26 cellular contexts compared by ENCODE assay signal in genomic region chr12:47732504-47732903, GRCh38. TPM values are rescaled to one million over a fixed set of nuclear protein-coding genes. Genes with fewer than 3 reads are reported as not detected.
"Had no signal": no experiment of that assay in that cellular context is flagged by ENCODE, and none has a peak within 500 bp of the region (broad histone marks: within the 10 kb centered on the region; RNA-seq: fewer than 3 reads in every experiment).

No MANE protein-coding gene starts in this region.

- H3K4me3 Mint-ChIP-seq: activated CD4-positive, alpha-beta memory T cell treated with anti-CD3 and anti-CD28 coated beads, Interleukin-2, amount 10 ng/mL, durations not matched to agents 7 days and 5 days; activated CD4-positive, alpha-beta T cell treated with anti-CD3 and anti-CD28 coated beads for 36 hours; activated naive CD8-positive, alpha-beta T cell treated with anti-CD3 and anti-CD28 coated beads, Interleukin-2, amount 10 ng/mL, durations not matched to agents 7 days and 5 days; activated T-cell treated with anti-CD3 and anti-CD28 coated beads, Interleukin-2, amount 50 U/mL, for 72 hours had no signal

- H3K27me3 ChIP-seq: adrenal gland, breast epithelium had no signal

- H3K27ac Mint-ChIP-seq: activated CD4-positive, alpha-beta memory T cell treated with anti-CD3 and anti-CD28 coated beads, Interleukin-2, amount 10 ng/mL, durations not matched to agents 7 days and 5 days; activated CD4-positive, alpha-beta T cell treated with anti-CD3 and anti-CD28 coated beads for 36 hours; activated T-cell treated with anti-CD3 and anti-CD28 coated beads, Interleukin-2, amount 50 U/mL, for 72 hours; activated T-helper 2 cell treated with anti-CD3 and anti-CD28 coated beads, Interferon-gamma antibody, Interleukin-2, Interleukin-4, amounts not matched to agents 10 μg/mL and 5 μg/mL and 100 μg/mL, durations not matched to agents 14 hours and 24 hours and 36 hours had no signal

- H3K4me3 ChIP-seq: adrenal gland, breast epithelium had no signal

- ATAC-seq: activated CD4-positive, alpha-beta T cell treated with anti-CD3 and anti-CD28 coated beads for 36 hours; activated T-cell treated with anti-CD3 and anti-CD28 coated beads, Interleukin-2, amount 50 U/mL, for 72 hours had no signal

- DNase-seq: activated CD4-positive, alpha-beta memory T cell treated with anti-CD3 and anti-CD28 coated beads, Interleukin-2, amount 10 ng/mL, durations not matched to agents 7 days and 5 days; activated CD4-positive, alpha-beta T cell treated with anti-CD3 and anti-CD28 coated beads for 36 hours; activated CD4-positive, alpha-beta T cell treated with anti-CD3 and anti-CD28 coated beads, Interleukin-2, amount 50 U/mL, for 1 hour; activated gamma-delta T cell treated with Interleukin-2 at 50 U/mL for 16 hours; activated naive CD4-positive, alpha-beta T cell treated with anti-CD3 and anti-CD28 coated beads, Interleukin-2, amount 50 U/mL, for 16 hours; activated naive CD8-positive, alpha-beta T cell treated with anti-CD3 and anti-CD28 coated beads, Interleukin-2, amount 10 ng/mL, durations not matched to agents 7 days and 5 days; activated T-cell treated with anti-CD3 and anti-CD28 coated beads, Interleukin-2, amount 50 U/mL, for 72 hours; adrenal gland; aorta; central memory CD4-positive, alpha-beta T cell; KG1; MM.1S; NCI-H1105; NCI-H1436; NCI-H187; NCI-H2081; NCI-H510A treated with DMSO at 0.1 percent for 48 hours; SIG-M5; SK-N-SH; T-helper 1 cell; WERI-Rb-1 had no signal

- H3K9me3 Mint-ChIP-seq: activated CD4-positive, alpha-beta memory T cell treated with anti-CD3 and anti-CD28 coated beads, Interleukin-2, amount 10 ng/mL, durations not matched to agents 7 days and 5 days; activated naive CD8-positive, alpha-beta T cell treated with anti-CD3 and anti-CD28 coated beads, Interleukin-2, amount 10 ng/mL, durations not matched to agents 7 days and 5 days; activated T-cell treated with anti-CD3 and anti-CD28 coated beads, Interleukin-2, amount 50 U/mL, for 72 hours; activated T-helper 2 cell treated with anti-CD3 and anti-CD28 coated beads, Interferon-gamma antibody, Interleukin-2, Interleukin-4, amounts not matched to agents 10 μg/mL and 5 μg/mL and 100 μg/mL, durations not matched to agents 14 hours and 24 hours and 36 hours had no signal

- H3K36me3 ChIP-seq: adrenal gland, breast epithelium, WERI-Rb-1 had no signal

- H3K4me1 Mint-ChIP-seq: activated CD4-positive, alpha-beta memory T cell treated with anti-CD3 and anti-CD28 coated beads, Interleukin-2, amount 10 ng/mL, durations not matched to agents 7 days and 5 days; activated CD4-positive, alpha-beta T cell treated with anti-CD3 and anti-CD28 coated beads for 36 hours had no signal

- H3K27ac ChIP-seq: adrenal gland, breast epithelium, WERI-Rb-1 had no signal

- H3K9me3 ChIP-seq: adrenal gland, breast epithelium, SK-N-SH had no signal

RNA-seq across cellular contexts. Expression of gene ENDOU, which starts 7.2 kb away (rescaled TPM):
- total RNA-seq: activated CD4-positive, alpha-beta memory T cell treated with anti-CD3 and anti-CD28 coated beads, Interleukin-2, amount 10 ng/mL, durations not matched to agents 7 days and 5 days; activated CD4-positive, alpha-beta T cell treated with anti-CD3 and anti-CD28 coated beads for 36 hours; activated CD8-positive, alpha-beta memory T cell treated with anti-CD3 and anti-CD28 coated beads for 36 hours; activated T-helper 2 cell treated with anti-CD3 and anti-CD28 coated beads, Interferon-gamma antibody, Interleukin-2, Interleukin-4, amounts not matched to agents 10 μg/mL and 5 μg/mL and 100 μg/mL, durations not matched to agents 14 hours and 24 hours and 36 hours; chondrocyte; T-helper 2 cell treated with Interferon-gamma antibody and Interleukin-4, amounts not matched to agents 100 ng/mL and 5 ng/mL, for 36 hours had no signal
